Comparison of ENCODE assay signal across 1 cellular context in the genomic region with DNA sequence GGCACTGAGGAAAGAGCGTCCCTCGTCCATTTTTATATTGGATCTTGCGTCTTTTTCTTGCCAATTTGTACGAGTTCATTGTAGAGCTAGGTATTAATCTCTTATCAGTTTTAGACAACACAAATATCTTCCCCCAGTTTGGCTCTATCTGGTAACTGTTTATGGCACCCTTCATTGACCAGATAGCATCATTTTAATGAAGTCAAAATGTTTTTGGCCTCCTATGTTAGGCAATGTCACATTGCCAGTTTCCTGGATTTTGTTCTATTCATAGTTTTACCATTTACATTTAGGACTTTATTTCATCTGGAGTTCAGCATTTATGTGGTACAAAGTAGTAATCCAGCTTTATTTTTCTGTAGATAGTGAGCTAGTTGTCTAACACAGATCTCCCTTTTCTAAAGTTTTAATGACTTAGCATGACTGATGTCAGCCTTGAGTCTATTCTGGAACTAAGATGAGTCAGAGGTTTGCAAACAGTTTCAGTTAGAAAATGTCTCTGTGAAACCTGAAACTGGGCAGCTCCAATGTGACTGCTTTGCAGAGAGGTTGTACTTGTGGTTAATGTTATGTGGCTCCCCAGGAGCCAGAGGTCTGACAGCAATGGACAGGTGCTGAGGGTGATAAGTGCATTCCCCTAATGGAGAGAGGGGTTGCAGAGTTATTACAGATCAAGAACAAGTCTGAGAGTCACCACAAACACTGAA.
TF ChIP-seq lines count a peak whose summit lies in the region.

No MANE protein-coding gene starts in this region.

TF ChIP-seq in HCT116, 20 proteins besides CTCF, POLR2A, EP300 and RAD21:
- TF ChIP-seq, protein P1, sequence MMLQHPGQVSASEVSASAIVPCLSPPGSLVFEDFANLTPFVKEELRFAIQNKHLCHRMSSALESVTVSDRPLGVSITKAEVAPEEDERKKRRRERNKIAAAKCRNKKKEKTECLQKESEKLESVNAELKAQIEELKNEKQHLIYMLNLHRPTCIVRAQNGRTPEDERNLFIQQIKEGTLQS (IDR thresholded peaks at IDR 0.05), result no peak
- TF ChIP-seq JUND (IDR thresholded peaks at IDR 0.05), result no peak
- no peak for TF ChIP-seq EGR1 (IDR thresholded peaks at IDR 0.05; ENCODE audit: low read depth)
- TF ChIP-seq SP1 (IDR thresholded peaks at IDR 0.05; ENCODE audit: low read depth), result no peak
- TF ChIP-seq, protein P2, sequence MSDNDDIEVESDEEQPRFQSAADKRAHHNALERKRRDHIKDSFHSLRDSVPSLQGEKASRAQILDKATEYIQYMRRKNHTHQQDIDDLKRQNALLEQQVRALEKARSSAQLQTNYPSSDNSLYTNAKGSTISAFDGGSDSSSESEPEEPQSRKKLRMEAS (IDR thresholded peaks at IDR 0.05), result no peak
- no peak for TF ChIP-seq SIN3A (IDR thresholded peaks at IDR 0.05; ENCODE audit: low read depth)
- peak; percentile 16 for TF ChIP-seq YY1 (IDR thresholded peaks at IDR 0.05; ENCODE audit: extremely low read depth, insufficient replicate concordance, low read depth, low read length)
- no peak for TF ChIP-seq CBX3 (IDR thresholded peaks at IDR 0.05; ENCODE audit: low read depth)
- peak; percentile 30; the same call in 1 of the 2 replicates for TF ChIP-seq POLR2AphosphoS5 (IDR thresholded peaks at IDR 0.05; ENCODE audit: low read depth, low read length)
- TF ChIP-seq TCF7L2 (IDR thresholded peaks at IDR 0.05; ENCODE audit: borderline replicate concordance, extremely low read depth, insufficient read depth, insufficient read length), result peak; percentile 42
- TF ChIP-seq, protein P3, sequence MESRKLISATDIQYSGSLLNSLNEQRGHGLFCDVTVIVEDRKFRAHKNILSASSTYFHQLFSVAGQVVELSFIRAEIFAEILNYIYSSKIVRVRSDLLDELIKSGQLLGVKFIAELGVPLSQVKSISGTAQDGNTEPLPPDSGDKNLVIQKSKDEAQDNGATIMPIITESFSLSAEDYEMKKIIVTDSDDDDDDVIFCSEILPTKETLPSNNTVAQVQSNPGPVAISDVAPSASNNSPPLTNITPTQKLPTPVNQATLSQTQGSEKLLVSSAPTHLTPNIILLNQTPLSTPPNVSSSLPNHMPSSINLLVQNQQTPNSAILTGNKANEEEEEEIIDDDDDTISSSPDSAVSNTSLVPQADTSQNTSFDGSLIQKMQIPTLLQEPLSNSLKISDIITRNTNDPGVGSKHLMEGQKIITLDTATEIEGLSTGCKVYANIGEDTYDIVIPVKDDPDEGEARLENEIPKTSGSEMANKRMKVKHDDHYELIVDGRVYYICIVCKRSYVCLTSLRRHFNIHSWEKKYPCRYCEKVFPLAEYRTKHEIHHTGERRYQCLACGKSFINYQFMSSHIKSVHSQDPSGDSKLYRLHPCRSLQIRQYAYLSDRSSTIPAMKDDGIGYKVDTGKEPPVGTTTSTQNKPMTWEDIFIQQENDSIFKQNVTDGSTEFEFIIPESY (IDR thresholded peaks at IDR 0.05; ENCODE audit: extremely low read depth, insufficient replicate concordance, low read length), result no peak
- no peak for TF ChIP-seq CEBPB (IDR thresholded peaks at IDR 0.05; ENCODE audit: low read depth)
